In the genomic region with DNA sequence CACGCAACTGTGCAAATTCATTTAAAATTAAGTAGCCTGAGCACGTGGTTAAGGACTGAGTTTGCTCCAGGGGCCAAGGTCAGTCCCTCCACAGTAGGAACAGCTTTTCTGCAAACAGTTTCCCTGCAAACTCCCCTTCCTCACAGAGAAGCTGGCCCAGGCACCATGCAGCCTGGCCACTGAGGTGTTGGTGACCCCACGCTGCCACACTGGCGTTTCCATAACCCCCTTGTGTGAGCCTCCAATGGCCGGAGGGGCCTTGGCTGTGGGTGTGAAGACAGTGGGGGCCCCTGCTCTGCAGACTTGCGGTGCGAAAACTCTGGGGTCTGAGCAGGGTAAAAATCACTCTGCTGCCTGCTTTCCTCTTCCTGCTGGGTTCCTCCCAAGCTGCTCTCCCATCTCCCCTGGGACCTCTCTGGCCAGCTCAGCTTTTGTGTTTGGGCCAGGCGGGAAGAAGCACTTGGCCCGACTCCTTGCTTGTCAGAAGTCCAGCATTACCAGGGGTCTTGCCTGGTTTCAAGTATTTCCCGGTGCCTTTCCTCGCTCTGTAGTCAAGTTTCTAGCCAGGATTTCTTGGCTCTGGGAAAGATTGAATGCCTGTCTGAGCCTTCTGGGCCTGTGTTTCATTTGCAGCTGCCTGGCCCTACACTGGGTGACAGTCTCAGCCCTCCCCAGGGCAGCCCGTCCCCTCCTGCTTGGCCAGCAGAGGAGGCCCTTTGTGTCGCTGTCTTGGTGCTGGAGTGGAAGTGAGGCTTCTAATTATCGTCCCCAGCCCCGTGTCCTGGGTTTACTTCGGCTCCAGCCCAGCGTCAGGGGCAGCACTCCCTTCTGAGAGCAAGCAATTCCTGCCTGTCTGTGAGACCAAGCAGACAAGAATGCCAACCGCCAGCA, we compare ENCODE assay signal across 9 cellular contexts.
A peak's percentile ranks its signal among the peaks of the same experiment; 100 is the strongest.
DNase-seq lines count a peak whose midpoint lies in the region; ATAC-seq lines count a peak whose summit lies in the region.
"Had no signal": no experiment of that assay in that cellular context is flagged by ENCODE, and none has a peak within 500 bp of the region (broad histone marks: within the 10 kb centered on the region; RNA-seq: fewer than 3 reads in every experiment).

No MANE protein-coding gene starts in this region.

- peak overlapping the region; percentile 85 to 96 for H3K27ac ChIP-seq in esophagus (ENCODE audit: low read depth in 2 of 2, low read length in 1 of 2)
- peak overlapping the region; percentile 84 for H3K27ac ChIP-seq in muscle layer of duodenum (ENCODE audit: low read length)
- H3K27ac ChIP-seq in aorta (ENCODE audit: low read depth in 1 of 2, low read length in 2 of 2), result peak overlapping the region; percentile 62 to 68

- no peak for ATAC-seq in activated naive CD8-positive, alpha-beta T cell treated with anti-CD3 and anti-CD28 coated beads, Interleukin-2, amount 50 U/mL, for 24 hours
- ATAC-seq in aorta (ENCODE audit: low FRiP score), result peak; percentile 62

- intact Hi-C loops in aorta (cut with DNase I), result loop anchor here (1.0 to 5.0 kb wide), 3 partner anchors 106 to 205 kb away; a partner anchor contains a TSS

- H3K27me3 ChIP-seq in esophagus (ENCODE audit: control insufficient read depth in 1 of 2, insufficient read depth in 2 of 2, low read length in 2 of 2) (no peaks in the 10 kb centered on the region), muscle layer of duodenum (ENCODE audit: low read depth, low read length) (no peaks in the 10 kb centered on the region), aorta (ENCODE audit: control insufficient read depth in 1 of 2, insufficient read depth in 2 of 2, low read length in 1 of 2) (no peaks in the 10 kb centered on the region)

- H3K36me3 Mint-ChIP-seq in activated naive CD8-positive, alpha-beta T cell treated with anti-CD3 and anti-CD28 coated beads, Interleukin-2, amount 50 U/mL, for 24 hours (ENCODE audit: low read depth), result no peaks in the 10 kb centered on the region
- H3K36me3 Mint-ChIP-seq in activated naive CD8-positive, alpha-beta T cell treated with anti-CD3 and anti-CD28 coated beads for 36 hours, result no peaks in the 10 kb centered on the region
- no peaks in the 10 kb centered on the region for H3K36me3 Mint-ChIP-seq in T-helper 2 cell treated with Interferon-gamma antibody and Interleukin-4, amounts not matched to agents 5 μg/mL and 100 μg/mL, for 36 hours (ENCODE audit: low read depth)

- no peak for DNase-seq in activated naive CD8-positive, alpha-beta T cell treated with anti-CD3 and anti-CD28 coated beads, Interleukin-2, amount 50 U/mL, for 24 hours
- no peak for DNase-seq in activated naive CD8-positive, alpha-beta T cell treated with anti-CD3 and anti-CD28 coated beads for 36 hours
- DNase-seq in aorta (peak; percentile 82 to 87), H4 (ENCODE audit: low spot score) (no peak)
- DNase-seq in T-helper 2 cell treated with Interferon-gamma antibody and Interleukin-4, amounts not matched to agents 5 μg/mL and 100 μg/mL, for 36 hours (ENCODE audit: low spot score), result no peak
- DNase-seq in central memory CD4-positive, alpha-beta T cell, result no peak

- no peak overlapping the region for H3K4me3 Mint-ChIP-seq in activated naive CD8-positive, alpha-beta T cell treated with anti-CD3 and anti-CD28 coated beads, Interleukin-2, amount 50 U/mL, for 24 hours
- no peak overlapping the region for H3K4me3 Mint-ChIP-seq in activated naive CD8-positive, alpha-beta T cell treated with anti-CD3 and anti-CD28 coated beads for 36 hours
- H3K4me3 Mint-ChIP-seq in T-helper 2 cell treated with Interferon-gamma antibody and Interleukin-4, amounts not matched to agents 5 μg/mL and 100 μg/mL, for 36 hours, result no peak overlapping the region
- H3K4me3 Mint-ChIP-seq: central memory CD8-positive, alpha-beta T cell had no signal

- peaks cover 11% of the 10 kb centered on the region for H3K4me1 Mint-ChIP-seq in activated naive CD8-positive, alpha-beta T cell treated with anti-CD3 and anti-CD28 coated beads, Interleukin-2, amount 50 U/mL, for 24 hours
- no peaks in the 10 kb centered on the region for H3K4me1 Mint-ChIP-seq in activated naive CD8-positive, alpha-beta T cell treated with anti-CD3 and anti-CD28 coated beads for 36 hours
- peaks cover 18% of the 10 kb centered on the region for H3K4me1 Mint-ChIP-seq in T-helper 2 cell treated with Interferon-gamma antibody and Interleukin-4, amounts not matched to agents 5 μg/mL and 100 μg/mL, for 36 hours (ENCODE audit: low read depth)
- H3K4me1 Mint-ChIP-seq: central memory CD8-positive, alpha-beta T cell had no signal

- H3K36me3 ChIP-seq in esophagus (ENCODE audit: control insufficient read depth in 2 of 2, insufficient read depth in 2 of 2, low read length in 1 of 2) (no peaks in the 10 kb centered on the region), muscle layer of duodenum (ENCODE audit: control insufficient read depth in 1 of 2, insufficient read depth in 2 of 2, low read length in 2 of 2) (no peaks in the 10 kb centered on the region), aorta (ENCODE audit: control insufficient read depth in 1 of 2, insufficient read depth in 2 of 2, low read length in 1 of 2) (no peaks in the 10 kb centered on the region)

- no peaks in the 10 kb centered on the region for H3K9me3 Mint-ChIP-seq in activated naive CD8-positive, alpha-beta T cell treated with anti-CD3 and anti-CD28 coated beads, Interleukin-2, amount 50 U/mL, for 24 hours
- no peaks in the 10 kb centered on the region for H3K9me3 Mint-ChIP-seq in activated naive CD8-positive, alpha-beta T cell treated with anti-CD3 and anti-CD28 coated beads for 36 hours
- H3K9me3 Mint-ChIP-seq in T-helper 2 cell treated with Interferon-gamma antibody and Interleukin-4, amounts not matched to agents 5 μg/mL and 100 μg/mL, for 36 hours, result no peaks in the 10 kb centered on the region
- H3K9me3 Mint-ChIP-seq: central memory CD8-positive, alpha-beta T cell had no signal

- H3K4me1 ChIP-seq in esophagus (ENCODE audit: control insufficient read depth in 2 of 2, insufficient read depth in 2 of 2, low read length in 1 of 2) (peaks cover 7 to 15% of the 10 kb centered on the region in 2 donors), muscle layer of duodenum (ENCODE audit: control insufficient read depth in 1 of 2, insufficient read depth in 2 of 2, low read length in 2 of 2) (peaks cover 24 to 32% of the 10 kb centered on the region in 2 donors), aorta (ENCODE audit: control insufficient read depth in 1 of 2, insufficient read depth in 2 of 2, low read length in 2 of 2) (peaks cover 0 to 4% of the 10 kb centered on the region in 2 donors)

- 50 to 59% methylated on average over 18 of the region's 18 CpGs for WGBS in esophagus, 2 donors
- 4 to 8% methylated on average over 18 of the region's 18 CpGs for WGBS in aorta, 2 donors

- H3K27me3 Mint-ChIP-seq in activated naive CD8-positive, alpha-beta T cell treated with anti-CD3 and anti-CD28 coated beads, Interleukin-2, amount 50 U/mL, for 24 hours, result peaks cover 5% of the 10 kb centered on the region
- peaks cover 9% of the 10 kb centered on the region for H3K27me3 Mint-ChIP-seq in activated naive CD8-positive, alpha-beta T cell treated with anti-CD3 and anti-CD28 coated beads for 36 hours
- no peaks in the 10 kb centered on the region for H3K27me3 Mint-ChIP-seq in T-helper 2 cell treated with Interferon-gamma antibody and Interleukin-4, amounts not matched to agents 5 μg/mL and 100 μg/mL, for 36 hours (ENCODE audit: low read depth)
- H3K27me3 Mint-ChIP-seq: central memory CD8-positive, alpha-beta T cell had no signal

- peak overlapping the region; percentile 20 for H3K27ac Mint-ChIP-seq in activated naive CD8-positive, alpha-beta T cell treated with anti-CD3 and anti-CD28 coated beads, Interleukin-2, amount 50 U/mL, for 24 hours
- no peak overlapping the region for H3K27ac Mint-ChIP-seq in activated naive CD8-positive, alpha-beta T cell treated with anti-CD3 and anti-CD28 coated beads for 36 hours
- no peak overlapping the region for H3K27ac Mint-ChIP-seq in T-helper 2 cell treated with Interferon-gamma antibody and Interleukin-4, amounts not matched to agents 5 μg/mL and 100 μg/mL, for 36 hours

- no peak overlapping the region for H3K4me3 ChIP-seq in esophagus (ENCODE audit: low read depth in 1 of 2, low read length in 2 of 2)
- peak overlapping the region in 1 of 2 donors; percentile 40 for H3K4me3 ChIP-seq in muscle layer of duodenum (ENCODE audit: low read depth in 1 of 2, low read length in 2 of 2)
- H3K4me3 ChIP-seq in aorta (ENCODE audit: low read length in 2 of 2), result no peak overlapping the region

- H3K9me3 ChIP-seq in esophagus (ENCODE audit: control insufficient read depth in 2 of 2, insufficient read depth in 1 of 2, low read depth in 1 of 2, low read length in 1 of 2) (no peaks in the 10 kb centered on the region), muscle layer of duodenum (ENCODE audit: control insufficient read depth in 1 of 2, low read length in 2 of 2) (no peaks in the 10 kb centered on the region), aorta (ENCODE audit: control insufficient read depth, low read length) (no peaks in the 10 kb centered on the region)

Comparison
In these comparisons a context has a peak if more than half of its experiments do, and no peak if none do; other contexts are left out.
1. DNase-seq: peak in aorta (2 of 2); none in activated naive CD8-positive, alpha-beta T cell treated with anti-CD3 and anti-CD28 coated beads, Interleukin-2, amount 50 U/mL, for 24 hours (single experiment), activated naive CD8-positive, alpha-beta T cell treated with anti-CD3 and anti-CD28 coated beads for 36 hours (single experiment), H4 (single experiment), T-helper 2 cell treated with Interferon-gamma antibody and Interleukin-4, amounts not matched to agents 5 μg/mL and 100 μg/mL, for 36 hours (single experiment) and central memory CD4-positive, alpha-beta T cell (single experiment).
2. Peak in every context shown above with its lines, with median percentiles within 50 percentile points of each other: H3K27ac ChIP-seq.